Comparison of ENCODE assay signal across 7 cellular contexts in the genomic region with DNA sequence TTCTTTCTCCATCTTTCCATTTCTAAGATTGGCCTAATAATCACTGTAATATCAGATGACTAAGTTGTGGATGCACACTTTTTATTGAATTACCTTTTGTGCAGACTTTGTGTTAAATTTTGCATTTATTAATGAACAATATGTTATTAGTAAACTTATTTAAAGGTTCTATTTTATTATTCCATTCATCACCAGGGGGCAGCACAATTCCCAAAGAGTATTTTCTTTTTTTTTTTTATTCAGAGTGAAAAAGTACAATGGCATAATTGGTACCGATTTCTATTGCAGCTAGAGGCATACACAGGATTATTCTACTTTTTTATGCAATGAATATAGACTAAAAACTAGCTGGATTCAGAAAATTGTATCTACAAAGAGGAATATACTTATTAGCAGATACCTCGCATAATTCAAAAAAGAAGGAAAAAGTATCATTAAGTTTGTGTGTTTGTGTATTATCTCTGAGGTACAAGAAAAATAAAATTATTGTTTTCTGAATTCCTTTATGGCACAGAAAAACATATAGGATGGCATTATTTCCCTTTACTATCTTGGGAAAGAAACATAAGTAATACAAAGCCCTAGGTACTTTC.
DNase-seq lines count a peak whose midpoint lies in the region; ATAC-seq, FAIRE-seq and TF ChIP-seq lines count a peak whose summit lies in the region.

No MANE protein-coding gene starts in this region.

- H3K79me2 ChIP-seq in neural progenitor cell (ENCODE audit: low read depth) = no peaks in the 10 kb centered on the region

- no peak overlapping the region for H3K4me3 ChIP-seq in neural progenitor cell

- H3F3A ChIP-seq in neural progenitor cell (ENCODE audit: low read depth) = no peaks in the 10 kb centered on the region

- DNase-seq in EL = peak; percentile 17
- peak; percentile 11 for DNase-seq in LoVo (ENCODE audit: low spot score)
- peak; percentile 29 for DNase-seq in neural progenitor cell (ENCODE audit: low spot score)
- no peak for DNase-seq in activated CD4-positive, alpha-beta T cell treated with anti-CD3 and anti-CD28 coated beads, Interleukin-2, amount 50 U/mL, for 4 hours

- H3K4me3 Mint-ChIP-seq in neural progenitor cell = no peak overlapping the region

- no peak overlapping the region for H3K4me2 ChIP-seq in neural progenitor cell

- H3K9ac ChIP-seq in neural progenitor cell = no peak overlapping the region

- peaks cover 9% of the 10 kb centered on the region for H3K4me1 Mint-ChIP-seq in neural progenitor cell

- no peak overlapping the region for H3K27ac ChIP-seq in neural progenitor cell

- ATAC-seq in GM21381 (IDR thresholded peaks at IDR 0.05; ENCODE audit: unreplicated experiment) = no peak
- no peak for ATAC-seq in activated CD4-positive, CD25-positive, alpha-beta regulatory T cell treated with anti-CD3 and anti-CD28 coated beads, Interleukin-2, amount 50 U/mL, for 24 hours

- H3K27me3 ChIP-seq in neural progenitor cell = no peaks in the 10 kb centered on the region

- peak; percentile 35 for FAIRE-seq in endometrium (lab: Jason Lieb, UNC)

- TF ChIP-seq CTCF in neural progenitor cell (IDR thresholded peaks at IDR 0.05) = peak; percentile 65

- H3K4me1 ChIP-seq in neural progenitor cell = no peaks in the 10 kb centered on the region

- H4K20me1 ChIP-seq in neural progenitor cell (ENCODE audit: low read depth) = no peaks in the 10 kb centered on the region

- peaks cover 9% of the 10 kb centered on the region for H3K36me3 Mint-ChIP-seq in neural progenitor cell

- peaks cover 2% of the 10 kb centered on the region for H3K9me3 Mint-ChIP-seq in neural progenitor cell

- no peaks in the 10 kb centered on the region for H3K9me3 ChIP-seq in neural progenitor cell (ENCODE audit: low read depth)

- no peaks in the 10 kb centered on the region for H3K36me3 ChIP-seq in neural progenitor cell

- H2AFZ ChIP-seq in neural progenitor cell (replicated peaks) = no peak overlapping the region

- H3K27ac Mint-ChIP-seq in neural progenitor cell = no peak overlapping the region

- no peaks in the 10 kb centered on the region for H3K27me3 Mint-ChIP-seq in neural progenitor cell (ENCODE audit: insufficient read depth, low read depth)

Comparison
In these comparisons a context has a peak if more than half of its experiments do, and no peak if none do; other contexts are left out.
1. DNase-seq: peak in EL (single experiment), LoVo (single experiment) and neural progenitor cell (single experiment); none in activated CD4-positive, alpha-beta T cell treated with anti-CD3 and anti-CD28 coated beads, Interleukin-2, amount 50 U/mL, for 4 hours (0 of 2).